ENCODE assay signal across 1 cellular context in the genomic region with DNA sequence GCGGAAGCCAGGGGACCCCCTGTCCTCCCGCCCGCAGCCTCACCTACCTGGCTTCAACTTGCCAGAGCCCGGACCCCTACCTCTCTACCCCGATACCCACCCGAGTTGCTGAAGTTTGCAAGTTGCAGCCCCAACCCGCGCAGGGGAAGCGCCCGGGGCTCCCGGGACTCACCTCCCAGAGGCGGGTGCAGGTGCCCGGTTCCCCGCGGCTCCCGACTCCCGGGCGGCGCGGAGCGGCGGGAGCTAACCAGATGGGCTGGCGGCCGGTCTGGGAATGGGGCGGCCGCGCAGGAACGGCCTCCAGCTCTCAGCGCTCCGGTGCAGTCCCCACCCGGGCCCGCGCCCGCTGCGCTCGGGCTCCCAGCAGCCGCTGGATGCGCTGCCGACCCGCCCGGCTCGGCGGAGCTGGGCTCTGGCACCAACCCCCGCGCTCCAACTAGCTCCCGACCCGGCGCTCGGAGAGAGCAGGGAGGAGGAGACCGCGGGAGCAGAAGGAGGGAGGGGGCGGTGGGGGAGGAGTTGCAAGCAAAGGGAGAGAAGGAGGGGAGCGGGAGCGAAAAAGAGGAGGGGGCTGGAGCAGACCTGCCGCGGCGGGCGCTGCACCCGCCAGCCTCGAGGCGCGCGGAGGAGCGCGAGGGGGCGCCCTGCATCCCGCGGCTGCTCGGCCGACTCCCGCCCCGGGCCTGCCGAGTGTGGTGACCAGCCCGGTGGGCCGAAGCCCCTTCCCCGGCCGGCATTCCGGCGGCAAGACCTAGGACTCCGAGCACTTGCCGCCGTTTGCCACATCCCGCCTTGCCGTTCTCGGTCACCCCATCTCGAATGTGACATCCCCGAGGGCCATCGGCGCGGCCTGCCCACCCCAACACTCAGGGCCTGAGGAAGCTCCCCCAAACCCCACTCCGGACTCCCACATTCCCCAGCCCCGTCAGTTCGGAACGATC.
A peak's percentile ranks its signal among the peaks of the same experiment; 100 is the strongest.
TF ChIP-seq lines count a peak whose summit lies in the region.

A gene with protein sequence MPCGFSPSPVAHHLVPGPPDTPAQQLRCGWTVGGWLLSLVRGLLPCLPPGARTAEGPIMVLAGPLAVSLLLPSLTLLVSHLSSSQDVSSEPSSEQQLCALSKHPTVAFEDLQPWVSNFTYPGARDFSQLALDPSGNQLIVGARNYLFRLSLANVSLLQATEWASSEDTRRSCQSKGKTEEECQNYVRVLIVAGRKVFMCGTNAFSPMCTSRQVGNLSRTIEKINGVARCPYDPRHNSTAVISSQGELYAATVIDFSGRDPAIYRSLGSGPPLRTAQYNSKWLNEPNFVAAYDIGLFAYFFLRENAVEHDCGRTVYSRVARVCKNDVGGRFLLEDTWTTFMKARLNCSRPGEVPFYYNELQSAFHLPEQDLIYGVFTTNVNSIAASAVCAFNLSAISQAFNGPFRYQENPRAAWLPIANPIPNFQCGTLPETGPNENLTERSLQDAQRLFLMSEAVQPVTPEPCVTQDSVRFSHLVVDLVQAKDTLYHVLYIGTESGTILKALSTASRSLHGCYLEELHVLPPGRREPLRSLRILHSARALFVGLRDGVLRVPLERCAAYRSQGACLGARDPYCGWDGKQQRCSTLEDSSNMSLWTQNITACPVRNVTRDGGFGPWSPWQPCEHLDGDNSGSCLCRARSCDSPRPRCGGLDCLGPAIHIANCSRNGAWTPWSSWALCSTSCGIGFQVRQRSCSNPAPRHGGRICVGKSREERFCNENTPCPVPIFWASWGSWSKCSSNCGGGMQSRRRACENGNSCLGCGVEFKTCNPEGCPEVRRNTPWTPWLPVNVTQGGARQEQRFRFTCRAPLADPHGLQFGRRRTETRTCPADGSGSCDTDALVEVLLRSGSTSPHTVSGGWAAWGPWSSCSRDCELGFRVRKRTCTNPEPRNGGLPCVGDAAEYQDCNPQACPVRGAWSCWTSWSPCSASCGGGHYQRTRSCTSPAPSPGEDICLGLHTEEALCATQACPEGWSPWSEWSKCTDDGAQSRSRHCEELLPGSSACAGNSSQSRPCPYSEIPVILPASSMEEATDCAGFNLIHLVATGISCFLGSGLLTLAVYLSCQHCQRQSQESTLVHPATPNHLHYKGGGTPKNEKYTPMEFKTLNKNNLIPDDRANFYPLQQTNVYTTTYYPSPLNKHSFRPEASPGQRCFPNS (minus strand): TSS at position 472 of the 941 bp plus-strand sequence. CDS start 66,500 bp downstream, outside the sequence.

TF ChIP-seq in GM12878, 131 proteins besides CTCF, POLR2A, EP300 and RAD21:
- no peak for TF ChIP-seq SIN3A (IDR thresholded peaks at IDR 0.05; ENCODE audit: low read depth, low read length)
- peak; percentile 92 for TF ChIP-seq SUZ12 (IDR thresholded peaks at IDR 0.05; ENCODE audit: unreplicated experiment)
- TF ChIP-seq SMC3 (IDR thresholded peaks at IDR 0.05; ENCODE audit: borderline replicate concordance, low read length), result 0 out of 2 replicates have a peak, but pooled peaks have one; percentile 10
- TF ChIP-seq CHD4 (IDR thresholded peaks at IDR 0.05), result no peak
- no peak for TF ChIP-seq KLF5 (IDR thresholded peaks at IDR 0.05; ENCODE audit: partially characterized antibody)
TF ChIP-seq in GM12878: peak in this region for 2.
